In the genomic region with DNA sequence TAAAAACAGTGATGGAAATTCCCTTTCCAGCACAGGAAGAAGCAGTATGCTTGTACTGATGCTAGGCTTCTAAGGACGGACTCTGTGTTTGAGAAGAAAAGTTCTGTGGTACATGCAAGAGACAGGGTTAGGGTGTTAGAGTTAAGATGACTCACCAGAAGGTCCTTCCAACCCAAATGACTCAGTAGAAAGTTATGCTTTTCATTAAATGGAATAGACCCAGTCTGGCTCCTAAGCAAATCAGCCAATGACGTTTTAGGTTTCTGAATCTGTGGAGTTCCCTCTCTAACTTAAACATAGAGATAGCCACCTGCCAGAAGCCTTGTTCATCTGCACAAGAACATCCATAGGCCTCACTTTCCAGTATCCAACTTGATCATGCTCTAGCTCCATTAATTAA, we compare ENCODE assay signal across 9 cellular contexts. TPM values are rescaled to one million over a fixed set of nuclear protein-coding genes. Genes with fewer than 3 reads are reported as not detected.
DNase-seq lines count a peak whose midpoint lies in the region; ATAC-seq, FAIRE-seq and TF ChIP-seq lines count a peak whose summit lies in the region.
"Had no signal": no experiment of that assay in that cellular context is flagged by ENCODE, and none has a peak within 500 bp of the region (broad histone marks: within the 10 kb centered on the region; RNA-seq: fewer than 3 reads in every experiment).

No MANE protein-coding gene starts in this region.

- H3K79me2 ChIP-seq in K562 (ENCODE audit: control insufficient read depth, insufficient read depth, low read length) = no peaks in the 10 kb centered on the region

- H3K9me3 ChIP-seq in HUES48 (ENCODE audit: control insufficient read depth, insufficient read depth, low read length) (no peaks in the 10 kb centered on the region), K562 (replicated peaks; ENCODE audit: control insufficient read depth, insufficient read depth, low read depth, low read length) (no peaks in the 10 kb centered on the region), mucosa of descending colon (no peaks in the 10 kb centered on the region)

- DNase-seq in DMS 273 treated with DMSO at 0.1 percent for 48 hours (lab: John Stamatoyannopoulos, UW) = peak; percentile 57
- DNase-seq in K562 (ENCODE audit: extremely low read depth in 1 of 4, low spot score in 3 of 4) = peak; percentile 39 to 71 (median 54)
- DNase-seq in mucosa of descending colon = no peak
- DNase-seq in dorsolateral prefrontal cortex = no peak
- no peak for DNase-seq in activated CD4-positive, alpha-beta T cell treated with anti-CD3 and anti-CD28 coated beads for 48 hours
- no peak for DNase-seq in activated T-helper 1 cell treated with anti-CD3 and anti-CD28 coated beads, Interleukin-12 subunit alpha, Interleukin-12 subunit beta, Interleukin-2, Interleukin-4 antibody, amounts not matched to agents 30 ng/mL and 10 ng/mL and 1 ng/mL, durations not matched to agents 14 hours and 24 hours and 36 hours (ENCODE audit: low spot score)

- H3K27ac ChIP-seq in HUES48 (ENCODE audit: low read depth, low read length) (peak overlapping the region; percentile 56), K562 (ENCODE audit: extremely low read depth, low read depth, low read length) (no peak overlapping the region), dorsolateral prefrontal cortex (no peak overlapping the region)
- H3K27ac ChIP-seq: VCaP had no signal

- no peak for TF ChIP-seq POLR2A in K562 (conservative IDR thresholded peaks at IDR 0.05)

- no peaks in the 10 kb centered on the region for H4K20me1 ChIP-seq in K562 (replicated peaks; ENCODE audit: control insufficient read depth, insufficient read depth, low read length)

- POLR2A ChIA-PET in K562 (lab: Yijun Ruan, JAX) = interaction anchor here (0.8 kb wide), 1 partner anchor 49 kb away, joined by 3 read pairs; no protein-coding TSS in a partner anchor

- peaks cover 32% of the 10 kb centered on the region for H3K4me1 ChIP-seq in HUES48 (ENCODE audit: control insufficient read depth, insufficient read depth, low read length)
- H3K4me1 ChIP-seq in K562 (replicated peaks in 1 of 2; ENCODE audit: control insufficient read depth in 2 of 2, insufficient read depth in 2 of 2, low read length in 2 of 2) = peaks cover 0 to 16% of the 10 kb centered on the region in 2 experiments; a peak in 3 of 5 replicates
- peaks cover 13% of the 10 kb centered on the region for H3K4me1 ChIP-seq in mucosa of descending colon (ENCODE audit: low read depth)

- H3K9ac ChIP-seq in HUES48 (ENCODE audit: low read depth, low read length) (no peak overlapping the region), K562 (ENCODE audit: insufficient read depth in 1 of 2, low read depth in 2 of 2, low read length in 2 of 2) (no peak overlapping the region)

- no peaks in the 10 kb centered on the region for H3K9me1 ChIP-seq in K562 (ENCODE audit: control insufficient read depth, insufficient read depth, low read length)

- intact Hi-C loops in K562 (cut with micrococcal nuclease) (loop anchor here (1.0 kb wide), 1 partner anchor 211 kb away; no protein-coding TSS in a partner anchor), mucosa of descending colon (cut with DNase I, micrococcal nuclease) (no loop called here), dorsolateral prefrontal cortex (cut with DNase I) (no loop called here)
- intact Hi-C loops in activated T-helper 1 cell treated with anti-CD3 and anti-CD28 coated beads, Interleukin-12 subunit alpha, Interleukin-12 subunit beta, Interleukin-2, Interleukin-4 antibody, amounts not matched to agents 30 ng/mL and 10 ng/mL and 1 ng/mL, durations not matched to agents 14 hours and 24 hours and 36 hours (cut with micrococcal nuclease) = loop anchor here (2.0 to 5.0 kb wide), 2 partner anchors 14 to 205 kb away; no protein-coding TSS in a partner anchor

- TF ChIP-seq CTCF in K562 (IDR thresholded peaks at IDR 0.05 in 2 of 3, conservative IDR thresholded peaks at IDR 0.05 in 1 of 3; ENCODE audit: insufficient read depth in 2 of 3, low read depth in 1 of 3, low read length in 3 of 3) (no peak), mucosa of descending colon (IDR thresholded peaks at IDR 0.05) (no peak), dorsolateral prefrontal cortex (IDR thresholded peaks at IDR 0.05 in 54 of 56, conservative IDR thresholded peaks at IDR 0.05 in 2 of 56; ENCODE audit: low read depth in 1 of 56, partially characterized antibody in 56 of 56) (no peak)

- no TSS peak for BruUV-seq in K562 (replicated peaks; lab: Mats Ljungman, UMichigan)

- peaks cover 2% of the 10 kb centered on the region for H3K36me3 Mint-ChIP-seq in activated T-helper 1 cell treated with anti-CD3 and anti-CD28 coated beads, Interleukin-12 subunit alpha, Interleukin-12 subunit beta, Interleukin-2, Interleukin-4 antibody, amounts not matched to agents 30 ng/mL and 10 ng/mL and 1 ng/mL, durations not matched to agents 14 hours and 24 hours and 36 hours (ENCODE audit: low read depth)

- CTCF ChIA-PET in K562 (lab: Yijun Ruan, JAX; ENCODE audit: low intra/inter-chr PET ratio) = no interaction called here

- H3K36me3 ChIP-seq in HUES48 (ENCODE audit: control insufficient read depth, insufficient read depth, low read length) (no peaks in the 10 kb centered on the region), K562 (ENCODE audit: control insufficient read depth, insufficient read depth, low read length) (no peaks in the 10 kb centered on the region), mucosa of descending colon (ENCODE audit: low read depth) (no peaks in the 10 kb centered on the region)

- H3K9me3 Mint-ChIP-seq in activated T-helper 1 cell treated with anti-CD3 and anti-CD28 coated beads, Interleukin-12 subunit alpha, Interleukin-12 subunit beta, Interleukin-2, Interleukin-4 antibody, amounts not matched to agents 30 ng/mL and 10 ng/mL and 1 ng/mL, durations not matched to agents 14 hours and 24 hours and 36 hours = no peaks in the 10 kb centered on the region

- no peak overlapping the region for H3K4me3 Mint-ChIP-seq in activated T-helper 1 cell treated with anti-CD3 and anti-CD28 coated beads, Interleukin-12 subunit alpha, Interleukin-12 subunit beta, Interleukin-2, Interleukin-4 antibody, amounts not matched to agents 30 ng/mL and 10 ng/mL and 1 ng/mL, durations not matched to agents 14 hours and 24 hours and 36 hours

- no peak overlapping the region for H3K27ac Mint-ChIP-seq in activated T-helper 1 cell treated with anti-CD3 and anti-CD28 coated beads, Interleukin-12 subunit alpha, Interleukin-12 subunit beta, Interleukin-2, Interleukin-4 antibody, amounts not matched to agents 30 ng/mL and 10 ng/mL and 1 ng/mL, durations not matched to agents 14 hours and 24 hours and 36 hours

- H3K27me3 ChIP-seq in HUES48 (ENCODE audit: control insufficient read depth, insufficient read depth, low read length) = peaks cover 90% of the 10 kb centered on the region
- H3K27me3 ChIP-seq in K562 (ENCODE audit: control insufficient read depth in 2 of 2, insufficient read depth in 2 of 2, low read length in 2 of 2) = no peaks in the 10 kb centered on the region; a peak in 1 of 5 replicates
- peaks cover 0 to 90% (median 56%) of the 10 kb centered on the region in 45 donors for H3K27me3 ChIP-seq in dorsolateral prefrontal cortex

- peak; percentile 49 for FAIRE-seq in K562 (lab: Jason Lieb, UNC)

- H3K4me3 ChIP-seq in HUES48 (ENCODE audit: low read depth, low read length) (no peak overlapping the region), K562 (no peak overlapping the region), mucosa of descending colon (no peak overlapping the region), dorsolateral prefrontal cortex (no peak overlapping the region)

- no peak for TF ChIP-seq EP300 in K562 (IDR thresholded peaks at IDR 0.05; ENCODE audit: low read length)

- in situ Hi-C loops in K562 (cut with MboI) = no loop called here

- ATAC-seq in K562 (peak; percentile 60), mucosa of descending colon (peak; percentile 29), HG03196 (IDR thresholded peaks at IDR 0.05; ENCODE audit: unreplicated experiment) (no peak)

- WGBS in K562 (ENCODE audit: insufficient coverage, low coverage, missing lambda C conversion rate) = 12% methylated on average over 2 of the region's 2 CpGs

- H3K4me1 Mint-ChIP-seq in activated T-helper 1 cell treated with anti-CD3 and anti-CD28 coated beads, Interleukin-12 subunit alpha, Interleukin-12 subunit beta, Interleukin-2, Interleukin-4 antibody, amounts not matched to agents 30 ng/mL and 10 ng/mL and 1 ng/mL, durations not matched to agents 14 hours and 24 hours and 36 hours (ENCODE audit: low read depth) = peaks cover 20% of the 10 kb centered on the region

- H3K27me3 Mint-ChIP-seq in activated T-helper 1 cell treated with anti-CD3 and anti-CD28 coated beads, Interleukin-12 subunit alpha, Interleukin-12 subunit beta, Interleukin-2, Interleukin-4 antibody, amounts not matched to agents 30 ng/mL and 10 ng/mL and 1 ng/mL, durations not matched to agents 14 hours and 24 hours and 36 hours (ENCODE audit: insufficient read depth) = peaks cover 71% of the 10 kb centered on the region

- no peak overlapping the region for H2AFZ ChIP-seq in K562 (ENCODE audit: low read depth, low read length)

- TF ChIP-seq RAD21 in K562 (CRISPR knock-in tag; conservative IDR thresholded peaks at IDR 0.05 in 1 of 2, IDR thresholded peaks at IDR 0.05 in 1 of 2) = no peak

- H3K4me2 ChIP-seq in K562 (ENCODE audit: insufficient read depth, low read length) = no peak overlapping the region

RNA-seq across cellular contexts. Expression of gene PTHLH, which starts 5.7 kb away (rescaled TPM):
- total RNA-seq in K562 (2011; cell fraction: chromatin; rRNA removed; ENCODE audit: low replicate concordance) = 2.9 and 3.2 TPM in 2 replicates
- total RNA-seq in K562 (2011; cell fraction: nucleolus; rRNA removed) = 1.6 and 4.0 TPM in 2 replicates
- total RNA-seq in K562 (2011; cell fraction: nucleoplasm; rRNA removed) = 2.7 and 3.4 TPM in 2 replicates
- total RNA-seq in K562 (2014; rRNA removed) = 0.91 and 1.2 TPM in 2 replicates
- 0.40 and 0.54 TPM in 2 replicates for total RNA-seq in K562 (2014; rRNA removed; fragmentation: Illumina TruSeq; extraction: Trizol)
- total RNA-seq in K562 (2015; rRNA removed; fragmentation: Illumina TruSeq; extraction: Trizol) = 0.23 and 0.51 TPM in 2 replicates
- 0.78 and 0.98 TPM in 2 replicates for total RNA-seq in K562 (2021)
- 1.1 and 2.5 TPM in 2 replicates for polyA plus RNA-seq in K562 (2011; rRNA removed)
- 1.7 and 5.0 TPM in 2 replicates for polyA plus RNA-seq in K562 (2011; cell fraction: cytosol; rRNA removed)
- 1.7 and 2.2 TPM in 2 replicates for polyA plus RNA-seq in K562 (2011; cell fraction: nucleus; rRNA removed)
- 1.2 and 1.4 TPM in 2 replicates for polyA plus RNA-seq in K562 (2012)
- polyA plus RNA-seq in K562 (2014; fragmentation: Illumina TruSeq; extraction: Trizol) = 0.68 and 0.85 TPM in 2 replicates
- polyA plus RNA-seq in K562 (2014; fragmentation: Nextera tagmentation; extraction: Ambion mirVana) = under 1 TPM; 0.14 TPM
- 0.74 and 1.2 TPM in 2 replicates for polyA plus RNA-seq in K562 (2014; rRNA removed)
- polyA minus RNA-seq in K562 (2011; rRNA and poly(A)+ RNA removed) = 0.60 and 2.7 TPM in 2 replicates
- not detected in 2 replicates for polyA minus RNA-seq in K562 (2011; cell fraction: cytosol; rRNA and poly(A)+ RNA removed)
- 2.0 and 2.6 TPM in 2 replicates for polyA minus RNA-seq in K562 (2011; cell fraction: nucleus; rRNA and poly(A)+ RNA removed)
- 1 to 10 TPM in 1 of 3 donors, not detected in 2; 2.2 TPM for total RNA-seq in mucosa of descending colon
- 1 to 10 TPM in 117 of 120 experiments, under 1 TPM in 3; 0.54 to 10.0 (median 4.6) TPM for total RNA-seq in dorsolateral prefrontal cortex
- total RNA-seq in activated T-helper 1 cell treated with anti-CD3 and anti-CD28 coated beads, Interleukin-12 subunit alpha, Interleukin-12 subunit beta, Interleukin-2, Interleukin-4 antibody, amounts not matched to agents 30 ng/mL and 10 ng/mL and 1 ng/mL, durations not matched to agents 14 hours and 24 hours and 36 hours = not detected in 2 replicates

Comparison
In these comparisons a context has a peak if more than half of its experiments do, and no peak if none do; other contexts are left out.
1. DNase-seq: peak in DMS 273 treated with DMSO at 0.1 percent for 48 hours (single experiment) and K562 (4 of 4); none in mucosa of descending colon (0 of 3), dorsolateral prefrontal cortex (0 of 10), activated CD4-positive, alpha-beta T cell treated with anti-CD3 and anti-CD28 coated beads for 48 hours (single experiment) and activated T-helper 1 cell treated with anti-CD3 and anti-CD28 coated beads, Interleukin-12 subunit alpha, Interleukin-12 subunit beta, Interleukin-2, Interleukin-4 antibody, amounts not matched to agents 30 ng/mL and 10 ng/mL and 1 ng/mL, durations not matched to agents 14 hours and 24 hours and 36 hours (single experiment).
2. intact Hi-C loops: an anchor here in K562 (1.0 kb wide) and activated T-helper 1 cell treated with anti-CD3 and anti-CD28 coated beads, Interleukin-12 subunit alpha, Interleukin-12 subunit beta, Interleukin-2, Interleukin-4 antibody, amounts not matched to agents 30 ng/mL and 10 ng/mL and 1 ng/mL, durations not matched to agents 14 hours and 24 hours and 36 hours (2.0 to 5.0 kb wide); none called in mucosa of descending colon and dorsolateral prefrontal cortex.